In genomic region chr7:24786941-24787340, GRCh38 we compare ENCODE assay signal across 1 cellular context.
TF ChIP-seq lines count a peak whose summit lies in the region.

No MANE protein-coding gene starts in this region.

TF ChIP-seq in endothelial cell of umbilical vein, 7 proteins besides CTCF, POLR2A, EP300 and RAD21 (continued from another document):
- TF ChIP-seq GATA2 (IDR thresholded peaks at IDR 0.05; ENCODE audit: insufficient read depth, insufficient read length, low read depth, low read length) (no peak), MYC (IDR thresholded peaks at IDR 0.05; ENCODE audit: low read depth, low read length) (peak; percentile 28), FOS (IDR thresholded peaks at IDR 0.05; ENCODE audit: borderline replicate concordance, insufficient read depth, low read length) (peak; percentile 72), EZH2 (IDR thresholded peaks at IDR 0.05; ENCODE audit: borderline replicate concordance, low read depth, low read length, severe bottlenecking) (no peak)
